In genomic region chr12:57604454-57605307, GRCh38 we compare ENCODE assay signal across 8 cellular contexts. TPM values are rescaled to one million over a fixed set of nuclear protein-coding genes. Genes with fewer than 3 reads are reported as not detected.
DNase-seq lines count a peak whose midpoint lies in the region; ATAC-seq and TF ChIP-seq lines count a peak whose summit lies in the region.

A gene with protein sequence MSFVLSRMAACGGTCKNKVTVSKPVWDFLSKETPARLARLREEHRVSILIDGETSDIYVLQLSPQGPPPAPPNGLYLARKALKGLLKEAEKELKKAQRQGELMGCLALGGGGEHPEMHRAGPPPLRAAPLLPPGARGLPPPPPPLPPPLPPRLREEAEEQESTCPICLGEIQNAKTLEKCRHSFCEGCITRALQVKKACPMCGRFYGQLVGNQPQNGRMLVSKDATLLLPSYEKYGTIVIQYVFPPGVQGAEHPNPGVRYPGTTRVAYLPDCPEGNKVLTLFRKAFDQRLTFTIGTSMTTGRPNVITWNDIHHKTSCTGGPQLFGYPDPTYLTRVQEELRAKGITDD (plus strand): TSS chr12:57604824. CDS start chr12:57606518, 1,694 bp downstream.

- peak within 1 kb of the TSS; percentile 99 for H3K27ac ChIP-seq in vagina

- no peaks in the 10 kb centered on the region for H3K9me3 ChIP-seq in vagina

- peak within 1 kb of the TSS; percentile 86 for H3K27ac Mint-ChIP-seq in activated T-helper 1 cell treated with anti-CD3 and anti-CD28 coated beads, Interleukin-12 subunit alpha, Interleukin-12 subunit beta, Interleukin-2, Interleukin-4 antibody, amounts not matched to agents 30 ng/mL and 10 ng/mL and 1 ng/mL, durations not matched to agents 14 hours and 24 hours and 36 hours
- H3K27ac Mint-ChIP-seq in natural killer cell, result peak within 1 kb of the TSS; percentile 92 to 93

- peaks cover 28% of the 10 kb centered on the region for H3K36me3 Mint-ChIP-seq in activated T-helper 1 cell treated with anti-CD3 and anti-CD28 coated beads, Interleukin-12 subunit alpha, Interleukin-12 subunit beta, Interleukin-2, Interleukin-4 antibody, amounts not matched to agents 30 ng/mL and 10 ng/mL and 1 ng/mL, durations not matched to agents 14 hours and 24 hours and 36 hours (ENCODE audit: low read depth)
- peaks cover 3% of the 10 kb centered on the region for H3K36me3 Mint-ChIP-seq in natural killer cell

- intact Hi-C loops in activated T-helper 1 cell treated with anti-CD3 and anti-CD28 coated beads, Interleukin-12 subunit alpha, Interleukin-12 subunit beta, Interleukin-2, Interleukin-4 antibody, amounts not matched to agents 30 ng/mL and 10 ng/mL and 1 ng/mL, durations not matched to agents 14 hours and 24 hours and 36 hours (cut with micrococcal nuclease), result loop anchor here (2.0 kb wide), 1 partner anchor 14 kb away; the partner anchor contains the start of gene PIP4K2C
- intact Hi-C loops in natural killer cell (cut with micrococcal nuclease) (loop anchor here (2.0 kb wide), 1 partner anchor 14 kb away; the partner anchor contains the start of gene PIP4K2C), vagina (cut with DNase I) (loop anchor here (2.0 to 5.0 kb wide), 2 partner anchors 84 to 1993 kb away; partner anchors contain the start of genes DDIT3 and SLC16A7)

- H3K4me1 Mint-ChIP-seq in activated T-helper 1 cell treated with anti-CD3 and anti-CD28 coated beads, Interleukin-12 subunit alpha, Interleukin-12 subunit beta, Interleukin-2, Interleukin-4 antibody, amounts not matched to agents 30 ng/mL and 10 ng/mL and 1 ng/mL, durations not matched to agents 14 hours and 24 hours and 36 hours (ENCODE audit: low read depth), result peaks cover 19% of the 10 kb centered on the region
- peaks cover 34 to 53% of the 10 kb centered on the region in 2 donors for H3K4me1 Mint-ChIP-seq in natural killer cell

- peak within 1 kb of the TSS; percentile 72 for H3K4me3 ChIP-seq in fibroblast of the aortic adventitia (ENCODE audit: low read depth, low read length)
- H3K4me3 ChIP-seq in vagina, result peak within 1 kb of the TSS; percentile 64 to 76

- no peaks in the 10 kb centered on the region for H3K27me3 ChIP-seq in vagina

- peak within 1 kb of the TSS; percentile 78 for H3K4me3 Mint-ChIP-seq in activated T-helper 1 cell treated with anti-CD3 and anti-CD28 coated beads, Interleukin-12 subunit alpha, Interleukin-12 subunit beta, Interleukin-2, Interleukin-4 antibody, amounts not matched to agents 30 ng/mL and 10 ng/mL and 1 ng/mL, durations not matched to agents 14 hours and 24 hours and 36 hours
- peak within 1 kb of the TSS; percentile 86 for H3K4me3 Mint-ChIP-seq in natural killer cell

- DNase-seq in stimulated activated CD4-positive, alpha-beta T cell treated with anti-CD3 and anti-CD28 coated beads, Interleukin-15, amount 100 ng/mL, for 24 hours, result peak; percentile 52
- no peak for DNase-seq in stimulated activated CD4-positive, alpha-beta T cell treated with anti-CD3 and anti-CD28 coated beads, Interleukin-1b, Interleukin-23, amount 100 ng/mL, for 48 hours
- DNase-seq in NCI-H1105 (lab: John Stamatoyannopoulos, UW), result peak; percentile 43
- DNase-seq in activated T-helper 1 cell treated with anti-CD3 and anti-CD28 coated beads, Interleukin-12 subunit alpha, Interleukin-12 subunit beta, Interleukin-2, Interleukin-4 antibody, amounts not matched to agents 30 ng/mL and 10 ng/mL and 1 ng/mL, durations not matched to agents 14 hours and 24 hours and 36 hours (ENCODE audit: low spot score), result no peak
- DNase-seq in fibroblast of the aortic adventitia (ENCODE audit: low read depth), result peak; percentile 18
- no peak for DNase-seq in natural killer cell
- no peak for DNase-seq in vagina (ENCODE audit: extremely low spot score in 2 of 2)
- DNase-seq in amniotic stem cell (lab: John Stamatoyannopoulos, UW), result no peak

- peaks cover 1% of the 10 kb centered on the region for H3K27me3 Mint-ChIP-seq in activated T-helper 1 cell treated with anti-CD3 and anti-CD28 coated beads, Interleukin-12 subunit alpha, Interleukin-12 subunit beta, Interleukin-2, Interleukin-4 antibody, amounts not matched to agents 30 ng/mL and 10 ng/mL and 1 ng/mL, durations not matched to agents 14 hours and 24 hours and 36 hours (ENCODE audit: insufficient read depth)
- H3K27me3 Mint-ChIP-seq in natural killer cell (ENCODE audit: low read depth in 2 of 2), result no peaks in the 10 kb centered on the region

- no peaks in the 10 kb centered on the region for H3K9me3 Mint-ChIP-seq in activated T-helper 1 cell treated with anti-CD3 and anti-CD28 coated beads, Interleukin-12 subunit alpha, Interleukin-12 subunit beta, Interleukin-2, Interleukin-4 antibody, amounts not matched to agents 30 ng/mL and 10 ng/mL and 1 ng/mL, durations not matched to agents 14 hours and 24 hours and 36 hours
- no peaks in the 10 kb centered on the region for H3K9me3 Mint-ChIP-seq in natural killer cell

- peak; percentile 43 to 66 (median 61) for ATAC-seq in natural killer cell

- TF ChIP-seq CTCF in fibroblast of the aortic adventitia (IDR thresholded peaks at IDR 0.05; ENCODE audit: insufficient read depth, low read length), result no peak
- TF ChIP-seq CTCF in natural killer cell (IDR thresholded peaks at IDR 0.05), result no peak
- no peak for TF ChIP-seq CTCF in vagina (IDR thresholded peaks at IDR 0.05)

- no peak for TF ChIP-seq POLR2A in vagina (IDR thresholded peaks at IDR 0.05)

- peaks cover 0 to 18% of the 10 kb centered on the region in 2 donors for H3K36me3 ChIP-seq in vagina

- peaks cover 26% of the 10 kb centered on the region for H3K4me1 ChIP-seq in vagina

RNA-seq across cellular contexts. Expression of the gene that starts here (rescaled TPM):
- 16.8 and 18.5 TPM in 2 replicates for total RNA-seq in activated T-helper 1 cell treated with anti-CD3 and anti-CD28 coated beads, Interleukin-12 subunit alpha, Interleukin-12 subunit beta, Interleukin-2, Interleukin-4 antibody, amounts not matched to agents 30 ng/mL and 10 ng/mL and 1 ng/mL, durations not matched to agents 14 hours and 24 hours and 36 hours
- total RNA-seq in fibroblast of the aortic adventitia (ENCODE audit: low replicate concordance) (10.5 and 16.9 TPM in 2 replicates), natural killer cell (10 to 100 TPM; 65.1 to 81.1 (median 77.0) TPM), vagina (22.1 TPM)

Comparison
In these comparisons a context has a peak if more than half of its experiments do, and no peak if none do; other contexts are left out.
1. DNase-seq: peak in stimulated activated CD4-positive, alpha-beta T cell treated with anti-CD3 and anti-CD28 coated beads, Interleukin-15, amount 100 ng/mL, for 24 hours (single experiment), NCI-H1105 (single experiment) and fibroblast of the aortic adventitia (single experiment); none in stimulated activated CD4-positive, alpha-beta T cell treated with anti-CD3 and anti-CD28 coated beads, Interleukin-1b, Interleukin-23, amount 100 ng/mL, for 48 hours (single experiment), activated T-helper 1 cell treated with anti-CD3 and anti-CD28 coated beads, Interleukin-12 subunit alpha, Interleukin-12 subunit beta, Interleukin-2, Interleukin-4 antibody, amounts not matched to agents 30 ng/mL and 10 ng/mL and 1 ng/mL, durations not matched to agents 14 hours and 24 hours and 36 hours (single experiment), natural killer cell (single experiment), vagina (0 of 2) and amniotic stem cell (single experiment).